In genomic region chr15:47987461-47987860, GRCh38 we compare ENCODE assay signal across 18 cellular contexts.
"Had no signal": no experiment of that assay in that cellular context is flagged by ENCODE, and none has a peak within 500 bp of the region (broad histone marks: within the 10 kb centered on the region; RNA-seq: fewer than 3 reads in every experiment).

No MANE protein-coding gene starts in this region.

- H3K36me3 Mint-ChIP-seq: activated CD8-positive, alpha-beta memory T cell treated with anti-CD3 and anti-CD28 coated beads, Interleukin-2, amount 10 ng/mL, durations not matched to agents 7 days and 5 days; activated naive CD8-positive, alpha-beta T cell treated with anti-CD3 and anti-CD28 coated beads, Interleukin-2, amount 10 ng/mL, durations not matched to agents 7 days and 5 days; memory B cell had no signal

- DNase-seq: activated CD4-positive, alpha-beta T cell treated with anti-CD3 and anti-CD28 coated beads for 1 hour; activated naive CD8-positive, alpha-beta T cell treated with anti-CD3 and anti-CD28 coated beads, Interleukin-2, amount 10 ng/mL, durations not matched to agents 7 days and 5 days; activated T-cell treated with anti-CD3 and anti-CD28 coated beads, Interleukin-2, amount 50 U/mL, for 4 hours; esophagus squamous epithelium; islet precursor cell; left ventricle myocardium inferior; stimulated activated CD4-positive, alpha-beta T cell treated with anti-CD3 and anti-CD28 coated beads, Interleukin-4, amount 100 ng/mL, for 1 hour; stimulated activated CD8-positive, alpha-beta memory T cell treated with anti-CD3 and anti-CD28 coated beads, Interleukin-4, amount 100 ng/mL, for 48 hours; stimulated activated naive CD8-positive, alpha-beta T cell treated with anti-CD3 and anti-CD28 coated beads, Interleukin-15, Interleukin-2, amounts not matched to agents 100 U/mL and 50 U/mL, for 24 hours; upper lobe of right lung had no signal

- H3K9me3 Mint-ChIP-seq: activated naive CD8-positive, alpha-beta T cell treated with anti-CD3 and anti-CD28 coated beads, Interleukin-2, amount 10 ng/mL, durations not matched to agents 7 days and 5 days; activated T-cell treated with anti-CD3 and anti-CD28 coated beads, Interleukin-2, amount 50 U/mL, for 4 hours; memory B cell; neural crest cell; T-helper 2 cell treated with Interferon-gamma antibody and Interleukin-4, amounts not matched to agents 5 μg/mL and 100 μg/mL, for 36 hours had no signal

- H3K4me1 Mint-ChIP-seq: memory B cell had no signal

- H3K4me3 Mint-ChIP-seq: activated CD8-positive, alpha-beta memory T cell treated with anti-CD3 and anti-CD28 coated beads, Interleukin-2, amount 10 ng/mL, durations not matched to agents 7 days and 5 days; activated naive CD8-positive, alpha-beta T cell treated with anti-CD3 and anti-CD28 coated beads, Interleukin-2, amount 10 ng/mL, durations not matched to agents 7 days and 5 days; activated T-cell treated with anti-CD3 and anti-CD28 coated beads, Interleukin-2, amount 50 U/mL, for 4 hours; memory B cell; neural crest cell; T-helper 2 cell treated with Interferon-gamma antibody and Interleukin-4, amounts not matched to agents 5 μg/mL and 100 μg/mL, for 36 hours had no signal

- H3K36me3 ChIP-seq: breast epithelium, esophagus squamous epithelium, heart left ventricle, left ventricle myocardium inferior, ovary, upper lobe of right lung had no signal

- H3K9me3 ChIP-seq: breast epithelium, esophagus squamous epithelium, heart left ventricle, left ventricle myocardium inferior, ovary, upper lobe of right lung had no signal

- H3K4me1 ChIP-seq: breast epithelium, esophagus squamous epithelium, foreskin keratinocyte, heart left ventricle, left ventricle myocardium inferior, upper lobe of right lung had no signal

- H3K27me3 ChIP-seq: breast epithelium, foreskin keratinocyte, heart left ventricle, ovary, upper lobe of right lung had no signal

- H3K27ac ChIP-seq: breast epithelium, esophagus squamous epithelium, foreskin keratinocyte, heart left ventricle, left ventricle myocardium inferior, ovary, upper lobe of right lung had no signal

- H3K27ac Mint-ChIP-seq: activated CD8-positive, alpha-beta memory T cell treated with anti-CD3 and anti-CD28 coated beads, Interleukin-2, amount 10 ng/mL, durations not matched to agents 7 days and 5 days; activated naive CD8-positive, alpha-beta T cell treated with anti-CD3 and anti-CD28 coated beads, Interleukin-2, amount 10 ng/mL, durations not matched to agents 7 days and 5 days; memory B cell; T-helper 2 cell treated with Interferon-gamma antibody and Interleukin-4, amounts not matched to agents 5 μg/mL and 100 μg/mL, for 36 hours had no signal

- H3K4me3 ChIP-seq: breast epithelium, esophagus squamous epithelium, heart left ventricle, left ventricle myocardium inferior, ovary, upper lobe of right lung had no signal

- ATAC-seq: activated T-cell treated with anti-CD3 and anti-CD28 coated beads, Interleukin-2, amount 50 U/mL, for 4 hours had no signal
